Comparison of ENCODE assay signal across 8 cellular contexts in genomic region chr11:119320593-119321524, GRCh38. TPM values are rescaled to one million over a fixed set of nuclear protein-coding genes. Genes with fewer than 3 reads are reported as not detected.
DNase-seq lines count a peak whose midpoint lies in the region; ATAC-seq, FAIRE-seq and TF ChIP-seq lines count a peak whose summit lies in the region.

No MANE protein-coding gene starts in this region.

- TF ChIP-seq RAD21 in K562 (CRISPR knock-in tag; conservative IDR thresholded peaks at IDR 0.05 in 1 of 2, IDR thresholded peaks at IDR 0.05 in 1 of 2) = no peak

- H2AFZ ChIP-seq in PC-9 = peak overlapping the region; percentile 95
- H2AFZ ChIP-seq in K562 (ENCODE audit: low read depth, low read length) = peak overlapping the region; percentile 99

- H3K27ac ChIP-seq in PC-9 (no peak overlapping the region), K562 (ENCODE audit: extremely low read depth, low read depth, low read length) (peak overlapping the region; percentile 93), skeletal muscle tissue (ENCODE audit: low read depth, low read length) (peak overlapping the region; percentile 84)

- H3K9me3 ChIP-seq in PC-9 (ENCODE audit: insufficient read depth, low read depth) (no peaks in the 10 kb centered on the region), K562 (replicated peaks; ENCODE audit: control insufficient read depth, insufficient read depth, low read depth, low read length) (no peaks in the 10 kb centered on the region), iPS-18c (ENCODE audit: control insufficient read depth, insufficient read depth, low read length) (peaks cover 4% of the 10 kb centered on the region), skeletal muscle tissue (ENCODE audit: control insufficient read depth in 3 of 3, low read length in 3 of 3) (no peaks in the 10 kb centered on the region)

- in situ Hi-C loops in GM13977 (cut with MboI; ENCODE audit: low pct_unique_long_range_greater_than_20kb, low sequenced_read_pairs, unreplicated experiment) = no loop called here
- in situ Hi-C loops in K562 (cut with MboI) = no loop called here

- TF ChIP-seq CTCF in GM13977 (IDR thresholded peaks at IDR 0.05; ENCODE audit: extremely low read depth, insufficient read depth, missing control alignments) = peak; percentile 23
- TF ChIP-seq CTCF in PC-9 (conservative IDR thresholded peaks at IDR 0.05) = no peak
- TF ChIP-seq CTCF in K562 (IDR thresholded peaks at IDR 0.05 in 2 of 3, conservative IDR thresholded peaks at IDR 0.05 in 1 of 3; ENCODE audit: insufficient read depth in 2 of 3, low read depth in 1 of 3, low read length in 3 of 3) = peak in 1 of 3 experiments; percentile 46; a peak in 3 of 6 replicates

- H3K9ac ChIP-seq in K562 (ENCODE audit: insufficient read depth in 1 of 2, low read depth in 2 of 2, low read length in 2 of 2) (peak overlapping the region; percentile 85 to 91), skeletal muscle tissue (ENCODE audit: low read depth in 1 of 3, low read length in 3 of 3) (peak overlapping the region; percentile 64 to 77 (median 76))

- H3K4me3 ChIP-seq in PC-9 = peak overlapping the region; percentile 61
- H3K4me3 ChIP-seq in K562 = peak overlapping the region; percentile 48
- peak overlapping the region; percentile 64 for H3K4me3 ChIP-seq in iPS-18c (ENCODE audit: insufficient read depth, low read depth, low read length)
- H3K4me3 ChIP-seq in skeletal muscle tissue (ENCODE audit: low read length in 3 of 3) = peak overlapping the region; percentile 52 to 69 (median 63)

- H3K27me3 ChIP-seq in PC-9 (ENCODE audit: insufficient read depth, low read depth) = peaks cover 16% of the 10 kb centered on the region
- H3K27me3 ChIP-seq in K562 (ENCODE audit: control insufficient read depth in 2 of 2, insufficient read depth in 2 of 2, low read length in 2 of 2) = no peaks in the 10 kb centered on the region; a peak in 1 of 5 replicates
- peaks cover 0 to 8% (median 4%) of the 10 kb centered on the region in 3 donors for H3K27me3 ChIP-seq in skeletal muscle tissue (ENCODE audit: control insufficient read depth in 3 of 3, insufficient read depth in 3 of 3, low read length in 3 of 3)

- H4K20me1 ChIP-seq in PC-9 (ENCODE audit: insufficient read depth) (no peaks in the 10 kb centered on the region), K562 (replicated peaks; ENCODE audit: control insufficient read depth, insufficient read depth, low read length) (0 out of 2 replicates have a peak, but pooled peaks cover under 1% of the 10 kb centered on the region)

- 3% methylated on average over 44 of the region's 64 CpGs for WGBS in K562 (ENCODE audit: insufficient coverage, low coverage, missing lambda C conversion rate)

- H3K4me2 ChIP-seq in PC-9 (peak overlapping the region; percentile 93), K562 (ENCODE audit: insufficient read depth, low read length) (peak overlapping the region; percentile 87)

- intact Hi-C loops in PC-9 (cut with micrococcal nuclease; ENCODE audit: unreplicated experiment) (loop anchor here (1.0 to 5.0 kb wide), 2 partner anchors 53 to 304 kb away; partner anchors contain the start of genes RPS25 and TRAPPC4), K562 (cut with micrococcal nuclease) (loop anchor here (5.0 kb wide), 1 partner anchor 394 kb away; the partner anchor contains the start of gene BCL9L)

- peak; percentile 91 for DNase-seq in GM13977 (ENCODE audit: low spot score)
- DNase-seq in PC-9 = peak in 1 of 2 experiments; percentile 65
- peak; percentile 81 to 84 (median 83) for DNase-seq in K562 (ENCODE audit: extremely low read depth in 1 of 4, low spot score in 3 of 4)
- DNase-seq in LoVo (ENCODE audit: low spot score) = no peak
- no peak for DNase-seq in GOT3 (lab: John Stamatoyannopoulos, UW)

- ATAC-seq in HG02588 (IDR thresholded peaks at IDR 0.05; ENCODE audit: unreplicated experiment) (peak; percentile 33), K562 (peak; percentile 73)

- H3K79me2 ChIP-seq in PC-9 (ENCODE audit: low read depth) = no peaks in the 10 kb centered on the region
- peaks cover 22% of the 10 kb centered on the region; the same call in 2 of the 3 replicates for H3K79me2 ChIP-seq in K562 (ENCODE audit: control insufficient read depth, insufficient read depth, low read length)

- FAIRE-seq in K562 (lab: Jason Lieb, UNC) = no peak

- peaks cover 36% of the 10 kb centered on the region for H3K4me1 ChIP-seq in PC-9 (replicated peaks; ENCODE audit: insufficient read depth)
- H3K4me1 ChIP-seq in K562 (replicated peaks in 1 of 2; ENCODE audit: control insufficient read depth in 2 of 2, insufficient read depth in 2 of 2, low read length in 2 of 2) = peaks cover 48 to 67% of the 10 kb centered on the region in 2 experiments
- H3K4me1 ChIP-seq in skeletal muscle tissue (ENCODE audit: control insufficient read depth in 3 of 3, insufficient read depth in 3 of 3, low read length in 3 of 3) = peaks cover 37 to 59% (median 49%) of the 10 kb centered on the region in 3 donors

- H3F3A ChIP-seq in PC-9 (ENCODE audit: insufficient read depth, low read depth) = peaks cover 25% of the 10 kb centered on the region; the same call in 1 of the 2 replicates

- POLR2A ChIA-PET in PC-9 (lab: Charles Lee; ENCODE audit: unreplicated experiment) = interaction anchor here (0.6 to 0.7 kb wide), 5 partner anchors 109 to 278 kb away, joined by 3 to 18 read pairs (median 3); no protein-coding TSS in a partner anchor
- POLR2A ChIA-PET in K562 (lab: Yijun Ruan, JAX) = interaction anchor here (0.5 to 5.1 kb wide), 20 partner anchors 11 to 804 kb away, joined by 3 to 22 read pairs (median 4); partner anchors contain the start of genes C2CD2L, CBL, RNF26 and USP2

- CTCF ChIA-PET in PC-9 (lab: Charles Lee) = interaction anchor here (0.5 to 0.7 kb wide), 4 partner anchors 250 to 566 kb away, joined by 3 to 4 read pairs (median 3); no protein-coding TSS in a partner anchor
- CTCF ChIA-PET in K562 (lab: Yijun Ruan, JAX; ENCODE audit: low intra/inter-chr PET ratio) = interaction anchor here (1.0 kb wide), 1 partner anchor 217 kb away, joined by 3 read pairs; no protein-coding TSS in a partner anchor

- H3K36me3 ChIP-seq in PC-9 (ENCODE audit: low read depth) (no peaks in the 10 kb centered on the region), K562 (ENCODE audit: control insufficient read depth, insufficient read depth, low read length) (no peaks in the 10 kb centered on the region), skeletal muscle tissue (ENCODE audit: control insufficient read depth in 3 of 3, insufficient read depth in 3 of 3, low read length in 3 of 3) (no peaks in the 10 kb centered on the region)

- no peak for TF ChIP-seq EP300 in K562 (IDR thresholded peaks at IDR 0.05; ENCODE audit: low read length)

- BruUV-seq in PC-9 (replicated peaks; lab: Mats Ljungman, UMichigan) (TSS peak; percentile 33), K562 (replicated peaks; lab: Mats Ljungman, UMichigan) (TSS peak; percentile 46)

- no peaks in the 10 kb centered on the region for H3K9me2 ChIP-seq in PC-9 (ENCODE audit: insufficient read depth)

- no peaks in the 10 kb centered on the region for H3K9me1 ChIP-seq in K562 (ENCODE audit: control insufficient read depth, insufficient read depth, low read length)

- peak; percentile 84 for TF ChIP-seq POLR2A in K562 (conservative IDR thresholded peaks at IDR 0.05)

RNA-seq across cellular contexts. Expression of gene MCAM, which starts 3.9 kb away (rescaled TPM):
- total RNA-seq in PC-9 (2021) (38.8 and 54.5 TPM in 2 replicates), K562 (2014; rRNA removed) (79.0 and 79.5 TPM in 2 replicates), K562 (2014; rRNA removed; fragmentation: Illumina TruSeq; extraction: Trizol) (33.1 and 35.6 TPM in 2 replicates), K562 (2015; rRNA removed; fragmentation: Illumina TruSeq; extraction: Trizol) (25.8 and 27.1 TPM in 2 replicates), K562 (2021) (69.1 and 87.0 TPM in 2 replicates), skeletal muscle tissue (120 TPM)
- 64.2 and 225 TPM in 2 replicates for total RNA-seq in K562 (2011; cell fraction: chromatin; rRNA removed; ENCODE audit: low replicate concordance)
- total RNA-seq in K562 (2011; cell fraction: nucleolus; rRNA removed) = 163 and 199 TPM in 2 replicates
- total RNA-seq in K562 (2011; cell fraction: nucleoplasm; rRNA removed) = 109 and 119 TPM in 2 replicates
- polyA plus RNA-seq in K562 (2011; rRNA removed) (38.0 and 53.6 TPM in 2 replicates), K562 (2014; fragmentation: Illumina TruSeq; extraction: Trizol) (68.2 and 101 TPM in 2 replicates), K562 (2014; fragmentation: Nextera tagmentation; extraction: Ambion mirVana) (10 to 100 TPM; 14.7 to 15.6 TPM), K562 (2014; rRNA removed) (57.5 and 118 TPM in 2 replicates)
- polyA plus RNA-seq in K562 (2011; cell fraction: cytosol; rRNA removed) = 86.7 and 421 TPM in 2 replicates
- 37.8 and 96.0 TPM in 2 replicates for polyA plus RNA-seq in K562 (2011; cell fraction: nucleus; rRNA removed)
- 36.5 and 57.4 TPM in 2 replicates for polyA plus RNA-seq in K562 (2012)
- 17.7 and 42.5 TPM in 2 replicates for polyA minus RNA-seq in K562 (2011; rRNA and poly(A)+ RNA removed)
- 43.6 and 63.5 TPM in 2 replicates for polyA minus RNA-seq in K562 (2011; cell fraction: cytosol; rRNA and poly(A)+ RNA removed)
- polyA minus RNA-seq in K562 (2011; cell fraction: nucleus; rRNA and poly(A)+ RNA removed) = 33.2 and 52.1 TPM in 2 replicates

RNA-seq across cellular contexts. Expression of gene RNF26, which starts 13.5 kb away (rescaled TPM):
- total RNA-seq in PC-9 (2021) (55.0 and 64.3 TPM in 2 replicates), K562 (2014; rRNA removed) (7.3 and 10.0 TPM in 2 replicates), K562 (2014; rRNA removed; fragmentation: Illumina TruSeq; extraction: Trizol) (8.7 and 9.3 TPM in 2 replicates), K562 (2015; rRNA removed; fragmentation: Illumina TruSeq; extraction: Trizol) (12.7 and 13.9 TPM in 2 replicates), K562 (2021) (50.0 and 53.6 TPM in 2 replicates), skeletal muscle tissue (2.1 TPM)
- 18.1 and 52.5 TPM in 2 replicates for total RNA-seq in K562 (2011; cell fraction: chromatin; rRNA removed; ENCODE audit: low replicate concordance)
- total RNA-seq in K562 (2011; cell fraction: nucleolus; rRNA removed) = 71.2 and 72.0 TPM in 2 replicates
- 65.0 and 76.6 TPM in 2 replicates for total RNA-seq in K562 (2011; cell fraction: nucleoplasm; rRNA removed)
- polyA plus RNA-seq in K562 (2011; rRNA removed) (16.3 and 27.7 TPM in 2 replicates), K562 (2014; fragmentation: Illumina TruSeq; extraction: Trizol) (39.5 and 48.8 TPM in 2 replicates), K562 (2014; fragmentation: Nextera tagmentation; extraction: Ambion mirVana) (1 to 10 TPM; 5.3 to 8.4 TPM), K562 (2014; rRNA removed) (25.9 and 26.7 TPM in 2 replicates)
- 48.6 and 60.9 TPM in 2 replicates for polyA plus RNA-seq in K562 (2011; cell fraction: cytosol; rRNA removed)
- polyA plus RNA-seq in K562 (2011; cell fraction: nucleus; rRNA removed) = 20.0 and 26.8 TPM in 2 replicates
- polyA plus RNA-seq in K562 (2012) = 40.1 and 40.8 TPM in 2 replicates
- 24.3 and 29.3 TPM in 2 replicates for polyA minus RNA-seq in K562 (2011; rRNA and poly(A)+ RNA removed)
- 44.8 and 51.4 TPM in 2 replicates for polyA minus RNA-seq in K562 (2011; cell fraction: cytosol; rRNA and poly(A)+ RNA removed)
- 19.1 and 29.9 TPM in 2 replicates for polyA minus RNA-seq in K562 (2011; cell fraction: nucleus; rRNA and poly(A)+ RNA removed)

RNA-seq across cellular contexts. Expression of gene C1QTNF5, which starts 19.8 kb away (rescaled TPM):
- total RNA-seq in PC-9 (2021) (not detected in 2 replicates), K562 (2014; rRNA removed) (0.18 and 0.82 TPM in 2 replicates), K562 (2014; rRNA removed; fragmentation: Illumina TruSeq; extraction: Trizol) (0.13 and 0.18 TPM in 2 replicates), K562 (2015; rRNA removed; fragmentation: Illumina TruSeq; extraction: Trizol) (0.22 TPM in 1 of 2 replicates, not detected in the other), K562 (2021) (0.47 and 0.65 TPM in 2 replicates), skeletal muscle tissue (17.2 TPM)
- 0.95 TPM in 1 of 2 replicates, not detected in the other for total RNA-seq in K562 (2011; cell fraction: chromatin; rRNA removed; ENCODE audit: low replicate concordance)
- total RNA-seq in K562 (2011; cell fraction: nucleolus; rRNA removed) = 1.1 and 1.2 TPM in 2 replicates
- 0.88 TPM in 1 of 2 replicates, not detected in the other for total RNA-seq in K562 (2011; cell fraction: nucleoplasm; rRNA removed)
- polyA plus RNA-seq in K562 (2011; rRNA removed) (0.35 and 0.41 TPM in 2 replicates), K562 (2014; fragmentation: Illumina TruSeq; extraction: Trizol) (0.19 and 0.25 TPM in 2 replicates), K562 (2014; fragmentation: Nextera tagmentation; extraction: Ambion mirVana) (under 1 TPM in 1 of 2 experiments, not detected in 1; 0.07 TPM), K562 (2014; rRNA removed) (0.45 and 0.76 TPM in 2 replicates)
- 0.46 and 1.2 TPM in 2 replicates for polyA plus RNA-seq in K562 (2011; cell fraction: cytosol; rRNA removed)
- polyA plus RNA-seq in K562 (2011; cell fraction: nucleus; rRNA removed) = 1.4 and 1.5 TPM in 2 replicates
- polyA plus RNA-seq in K562 (2012) = 0.35 and 0.79 TPM in 2 replicates
- polyA minus RNA-seq in K562 (2011; rRNA and poly(A)+ RNA removed) = 0.12 TPM in 1 of 2 replicates, not detected in the other
- not detected in 2 replicates for polyA minus RNA-seq in K562 (2011; cell fraction: cytosol; rRNA and poly(A)+ RNA removed)
- 0.44 and 0.54 TPM in 2 replicates for polyA minus RNA-seq in K562 (2011; cell fraction: nucleus; rRNA and poly(A)+ RNA removed)

RNA-seq across cellular contexts. Expression of gene MFRP, which starts 25.6 kb away (rescaled TPM):
- not detected in 2 replicates for total RNA-seq in PC-9 (2021)
- not detected in 2 replicates for total RNA-seq in K562 (2011; cell fraction: chromatin; rRNA removed; ENCODE audit: low replicate concordance)
- total RNA-seq in K562 (2011; cell fraction: nucleolus; rRNA removed) = not detected in 2 replicates
- total RNA-seq in K562 (2011; cell fraction: nucleoplasm; rRNA removed) = not detected in 2 replicates
- total RNA-seq in K562 (2014; rRNA removed) = not detected in 2 replicates
- not detected in 2 replicates for total RNA-seq in K562 (2014; rRNA removed; fragmentation: Illumina TruSeq; extraction: Trizol)
- total RNA-seq in K562 (2015; rRNA removed; fragmentation: Illumina TruSeq; extraction: Trizol) = not detected in 2 replicates
- not detected in 2 replicates for total RNA-seq in K562 (2021)
- not detected in 2 replicates for polyA plus RNA-seq in K562 (2011; rRNA removed)
- polyA plus RNA-seq in K562 (2011; cell fraction: cytosol; rRNA removed) = not detected in 2 replicates
- polyA plus RNA-seq in K562 (2011; cell fraction: nucleus; rRNA removed) = not detected in 2 replicates
- polyA plus RNA-seq in K562 (2012) = not detected in 2 replicates
- not detected in 2 replicates for polyA plus RNA-seq in K562 (2014; fragmentation: Illumina TruSeq; extraction: Trizol)
- polyA plus RNA-seq in K562 (2014; fragmentation: Nextera tagmentation; extraction: Ambion mirVana) = not detected
- polyA plus RNA-seq in K562 (2014; rRNA removed) = not detected in 2 replicates
- polyA minus RNA-seq in K562 (2011; rRNA and poly(A)+ RNA removed) = not detected in 2 replicates
- not detected in 2 replicates for polyA minus RNA-seq in K562 (2011; cell fraction: cytosol; rRNA and poly(A)+ RNA removed)
- not detected in 2 replicates for polyA minus RNA-seq in K562 (2011; cell fraction: nucleus; rRNA and poly(A)+ RNA removed)
- total RNA-seq in skeletal muscle tissue = not detected

Comparison
In these comparisons a context has a peak if more than half of its experiments do, and no peak if none do; other contexts are left out.
1. DNase-seq: peak in GM13977 (single experiment) and K562 (4 of 4); none in LoVo (single experiment) and GOT3 (single experiment).
2. Peak in every context shown above with its lines, with median percentiles within 50 percentile points of each other: H3K4me3 ChIP-seq.